In the genomic region with DNA sequence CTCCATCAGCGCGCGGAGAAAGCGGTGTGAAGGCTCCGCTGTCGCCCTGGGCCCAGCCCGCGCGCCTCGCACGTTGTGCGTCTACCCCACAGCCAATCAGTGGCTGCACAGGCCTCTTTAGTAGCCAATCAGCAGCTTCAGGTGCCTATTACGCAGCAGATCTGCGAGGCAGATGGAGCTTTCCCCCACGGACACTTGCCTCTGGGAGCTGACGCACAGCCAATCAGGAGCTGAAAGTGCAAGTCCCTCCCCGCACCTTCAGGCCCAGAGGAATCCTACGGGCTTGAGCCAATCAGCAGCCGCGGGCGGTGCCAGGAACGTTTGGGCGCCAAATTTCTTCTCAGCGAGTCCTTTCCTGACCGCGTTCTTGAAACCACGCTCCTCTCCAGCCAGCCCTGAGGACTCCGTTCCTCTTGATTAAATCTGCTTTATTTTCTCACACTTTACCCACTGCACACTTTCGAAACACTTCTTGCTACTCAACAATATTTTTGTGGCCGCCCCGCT, we compare ENCODE assay signal across 15 cellular contexts. TPM values are rescaled to one million over a fixed set of nuclear protein-coding genes. Genes with fewer than 3 reads are reported as not detected.
DNase-seq lines count a peak whose midpoint lies in the region; ATAC-seq and TF ChIP-seq lines count a peak whose summit lies in the region.
"Had no signal": no experiment of that assay in that cellular context is flagged by ENCODE, and none has a peak within 500 bp of the region (broad histone marks: within the 10 kb centered on the region; RNA-seq: fewer than 3 reads in every experiment).

No MANE protein-coding gene starts in this region.

- peaks cover 0 to 2% of the 10 kb centered on the region in 2 experiments; a peak in 1 of 4 replicates for H3K4me1 Mint-ChIP-seq in H9
- peaks cover 1% of the 10 kb centered on the region for H3K4me1 Mint-ChIP-seq in T-helper 2 cell treated with Interferon-gamma antibody and Interleukin-4, amounts not matched to agents 5 μg/mL and 100 μg/mL, for 36 hours (ENCODE audit: low read depth)
- H3K4me1 Mint-ChIP-seq: activated naive CD4-positive, alpha-beta T cell treated with anti-CD3 and anti-CD28 coated beads, Interleukin-2, amount 50 U/mL, for 24 hours had no signal

- no CpG with 5 or more reads among the region's 31 CpGs for WGBS in H9 (ENCODE audit: extremely low coverage, insufficient read length, low lambda C conversion rate)
- WGBS in iPS DF 6.9 (ENCODE audit: insufficient coverage, insufficient read length): no CpG with 5 or more reads among the region's 31 CpGs

- peak overlapping the region in 1 of 3 experiments; percentile 22; a peak in 1 of 7 replicates for H3K27ac Mint-ChIP-seq in H9
- H3K27ac Mint-ChIP-seq in T-helper 2 cell treated with Interferon-gamma antibody and Interleukin-4, amounts not matched to agents 5 μg/mL and 100 μg/mL, for 36 hours: peak overlapping the region; percentile 53
- H3K27ac Mint-ChIP-seq: activated naive CD4-positive, alpha-beta T cell treated with anti-CD3 and anti-CD28 coated beads, Interleukin-2, amount 50 U/mL, for 24 hours; CD4-positive, alpha-beta T cell had no signal

- H3K56ac ChIP-seq in H9 (ENCODE audit: insufficient read length, low read depth, low read length): no peak overlapping the region

- H3K9ac ChIP-seq in BLaER1 (0 out of 2 replicates have a peak overlapping the region, but pooled peaks have one; percentile 14), H9 (ENCODE audit: extremely low read depth, insufficient read length, low read length) (no peak overlapping the region)

- H2AK5ac ChIP-seq in H9 (ENCODE audit: insufficient read length, low read length): no peak overlapping the region

- H3K4me2 ChIP-seq in BLaER1: peak overlapping the region; percentile 59
- H3K4me2 ChIP-seq in H9 (ENCODE audit: insufficient read depth, insufficient read length, low read length): no peak overlapping the region

- H3K36me3 ChIP-seq in BLaER1 (no peaks in the 10 kb centered on the region), iPS DF 6.9 (ENCODE audit: control insufficient read depth, insufficient read depth, low read length) (no peaks in the 10 kb centered on the region; the same call in 1 of the 2 replicates), WERI-Rb-1 (no peaks in the 10 kb centered on the region)
- H3K36me3 ChIP-seq: suprapubic skin had no signal

- H2BK20ac ChIP-seq in H9 (ENCODE audit: low read depth, low read length, poor library complexity, severe bottlenecking): no peak overlapping the region

- peak; percentile 92 for DNase-seq in H9
- DNase-seq in T-helper 2 cell treated with Interferon-gamma antibody and Interleukin-4, amounts not matched to agents 5 μg/mL and 100 μg/mL, for 36 hours (ENCODE audit: low spot score): no peak
- DNase-seq in iPS DF 6.9 (ENCODE audit: low read depth, low spot score): peak; percentile 13
- DNase-seq in WERI-Rb-1: no peak
- no peak for DNase-seq in HuH-7.5 (ENCODE audit: low spot score)
- DNase-seq: CD4-positive, alpha-beta T cell; mucosa of descending colon; NCI-H1092 treated with DMSO at 0.1 percent for 48 hours; NCI-H526 treated with DMSO at 0.1 percent for 48 hours had no signal

- H4K8ac ChIP-seq in H9 (replicated peaks; ENCODE audit: insufficient read length, low read depth, low read length): no peak overlapping the region

- H3K4me3 Mint-ChIP-seq in H9: peak overlapping the region; percentile 9 to 47; a peak in 3 of 5 replicates
- peak overlapping the region; percentile 36 for H3K4me3 Mint-ChIP-seq in T-helper 2 cell treated with Interferon-gamma antibody and Interleukin-4, amounts not matched to agents 5 μg/mL and 100 μg/mL, for 36 hours
- H3K4me3 Mint-ChIP-seq: activated naive CD4-positive, alpha-beta T cell treated with anti-CD3 and anti-CD28 coated beads, Interleukin-2, amount 50 U/mL, for 24 hours; CD4-positive, alpha-beta T cell had no signal

- H3K14ac ChIP-seq in H9 (ENCODE audit: insufficient read depth, low read length): no peak overlapping the region

- no peak overlapping the region for H2BK120ac ChIP-seq in H9 (ENCODE audit: low read depth, low read length, poor library complexity, severe bottlenecking)

- H2BK12ac ChIP-seq in H9 (ENCODE audit: insufficient read length, low read depth, low read length): no peak overlapping the region

- ATAC-seq in GM21423 (IDR thresholded peaks at IDR 0.05; ENCODE audit: unreplicated experiment) (no peak), HG03139 (IDR thresholded peaks at IDR 0.05; ENCODE audit: unreplicated experiment) (no peak)

- H3K23me2 ChIP-seq in H9 (ENCODE audit: insufficient read length, low read depth, low read length, poor library complexity, severe bottlenecking): peaks cover 2% of the 10 kb centered on the region

- no peaks in the 10 kb centered on the region for H3K36me3 Mint-ChIP-seq in H9 (ENCODE audit: insufficient read depth in 1 of 3, low read depth in 3 of 3)
- no peaks in the 10 kb centered on the region for H3K36me3 Mint-ChIP-seq in T-helper 2 cell treated with Interferon-gamma antibody and Interleukin-4, amounts not matched to agents 5 μg/mL and 100 μg/mL, for 36 hours (ENCODE audit: low read depth)
- H3K36me3 Mint-ChIP-seq: activated naive CD4-positive, alpha-beta T cell treated with anti-CD3 and anti-CD28 coated beads, Interleukin-2, amount 50 U/mL, for 24 hours had no signal

- H4K20me1 ChIP-seq in BLaER1: no peaks in the 10 kb centered on the region
- no peaks in the 10 kb centered on the region for H4K20me1 ChIP-seq in H9 (ENCODE audit: control insufficient read depth, insufficient read depth, insufficient read length)

- H3K4ac ChIP-seq in H9 (ENCODE audit: low read depth, low read length): no peak overlapping the region

- H3K9me3 ChIP-seq in BLaER1 (no peaks in the 10 kb centered on the region), H9 (ENCODE audit: control insufficient read depth, low read depth, low read length) (no peaks in the 10 kb centered on the region), iPS DF 6.9 (ENCODE audit: control insufficient read depth, insufficient read depth, low read length) (no peaks in the 10 kb centered on the region), WERI-Rb-1 (ENCODE audit: severe bottlenecking) (no peaks in the 10 kb centered on the region)
- H3K9me3 ChIP-seq: mucosa of descending colon, suprapubic skin had no signal

- H3K27me3 Mint-ChIP-seq in H9 (ENCODE audit: low read depth): peaks cover 37% of the 10 kb centered on the region
- H3K27me3 Mint-ChIP-seq in T-helper 2 cell treated with Interferon-gamma antibody and Interleukin-4, amounts not matched to agents 5 μg/mL and 100 μg/mL, for 36 hours (ENCODE audit: low read depth): peaks cover 21% of the 10 kb centered on the region

- H3K4me1 ChIP-seq in BLaER1: peaks cover 41% of the 10 kb centered on the region
- no peaks in the 10 kb centered on the region for H3K4me1 ChIP-seq in H9 (ENCODE audit: insufficient read depth, low read length)
- H3K4me1 ChIP-seq in iPS DF 6.9 (ENCODE audit: control insufficient read depth, insufficient read depth, low read length): no peaks in the 10 kb centered on the region; the same call in 1 of the 2 replicates
- H3K4me1 ChIP-seq: suprapubic skin had no signal

- no peak overlapping the region for H2BK5ac ChIP-seq in H9 (ENCODE audit: insufficient read length, low read length)

- H3K27ac ChIP-seq in BLaER1 (no peak overlapping the region; the same call in 1 of the 2 replicates), H9 (ENCODE audit: insufficient read length, low read depth, low read length) (no peak overlapping the region), iPS DF 6.9 (ENCODE audit: low read length) (no peak overlapping the region), WERI-Rb-1 (no peak overlapping the region)
- H3K27ac ChIP-seq: SK-N-MC, suprapubic skin had no signal

- no peaks in the 10 kb centered on the region for H3K79me2 ChIP-seq in H9 (ENCODE audit: insufficient read depth, low read length)

- no peak overlapping the region for H4K5ac ChIP-seq in H9 (ENCODE audit: insufficient read length, low read depth, low read length)

- no peak overlapping the region for H2AFZ ChIP-seq in H9 (ENCODE audit: low read length)

- H3K4me3 ChIP-seq in BLaER1 (no peak overlapping the region), iPS DF 6.9 (ENCODE audit: low read length) (no peak overlapping the region), WERI-Rb-1 (ENCODE audit: low read depth, low read length) (no peak overlapping the region)
- H3K4me3 ChIP-seq: mucosa of descending colon, SK-N-MC, suprapubic skin had no signal

- no peak overlapping the region for H4K91ac ChIP-seq in H9 (ENCODE audit: insufficient read length, low read depth, low read length)

- H3K9me3 Mint-ChIP-seq in H9: peaks cover 0 to 47% of the 10 kb centered on the region in 2 experiments; a peak in 3 of 5 replicates
- H3K9me3 Mint-ChIP-seq in T-helper 2 cell treated with Interferon-gamma antibody and Interleukin-4, amounts not matched to agents 5 μg/mL and 100 μg/mL, for 36 hours: no peaks in the 10 kb centered on the region
- H3K9me3 Mint-ChIP-seq: activated naive CD4-positive, alpha-beta T cell treated with anti-CD3 and anti-CD28 coated beads, Interleukin-2, amount 50 U/mL, for 24 hours; CD4-positive, alpha-beta T cell had no signal

- no peak for TF ChIP-seq CTCF in H9 (conservative IDR thresholded peaks at IDR 0.05)
- no peak for TF ChIP-seq CTCF in WERI-Rb-1 (IDR thresholded peaks at IDR 0.05; ENCODE audit: low read depth, low read length)

- no peaks in the 10 kb centered on the region for H3K27me3 ChIP-seq in BLaER1
- no peaks in the 10 kb centered on the region; the same call in 1 of the 2 replicates for H3K27me3 ChIP-seq in H9 (ENCODE audit: insufficient read depth, low read length)
- H3K27me3 ChIP-seq in iPS DF 6.9 (ENCODE audit: control insufficient read depth, insufficient read depth, low read length): no peaks in the 10 kb centered on the region
- peaks cover 72% of the 10 kb centered on the region for H3K27me3 ChIP-seq in WERI-Rb-1 (ENCODE audit: insufficient read depth, low read depth, severe bottlenecking)

- no peak overlapping the region for H2BK15ac ChIP-seq in H9 (ENCODE audit: low read depth, low read length)

- no peak overlapping the region for H3T11ph ChIP-seq in H9 (ENCODE audit: low read length)

- no peak overlapping the region for H3K23ac ChIP-seq in H9 (ENCODE audit: insufficient read length, low read depth, low read length)

- H3K79me1 ChIP-seq in H9 (ENCODE audit: insufficient read depth, low read depth, low read length, poor library complexity, severe bottlenecking): no peaks in the 10 kb centered on the region

- no peak overlapping the region for H3K18ac ChIP-seq in H9 (ENCODE audit: insufficient read length, low read depth, low read length)

RNA-seq across cellular contexts. Expression of a gene that starts 39.9 kb away (rescaled TPM):
- total RNA-seq in H9 (2021): not detected in 2 replicates
- total RNA-seq: suprapubic skin had no signal

RNA-seq across cellular contexts. Expression of a gene that starts 42.9 kb away (rescaled TPM):
- total RNA-seq in H9 (2021): 0.09 and 0.35 TPM in 2 replicates

RNA-seq across cellular contexts. Expression of a gene that starts 57.3 kb away (rescaled TPM):
- total RNA-seq in H9 (2021): not detected in 2 replicates

Comparison
In these comparisons a context has a peak if more than half of its experiments do, and no peak if none do; other contexts are left out.
1. DNase-seq: peak in H9 (single experiment) and iPS DF 6.9 (single experiment); none in T-helper 2 cell treated with Interferon-gamma antibody and Interleukin-4, amounts not matched to agents 5 μg/mL and 100 μg/mL, for 36 hours (single experiment), WERI-Rb-1 (single experiment) and HuH-7.5 (single experiment).